8 cellular contexts compared by ENCODE assay signal in the genomic region with DNA sequence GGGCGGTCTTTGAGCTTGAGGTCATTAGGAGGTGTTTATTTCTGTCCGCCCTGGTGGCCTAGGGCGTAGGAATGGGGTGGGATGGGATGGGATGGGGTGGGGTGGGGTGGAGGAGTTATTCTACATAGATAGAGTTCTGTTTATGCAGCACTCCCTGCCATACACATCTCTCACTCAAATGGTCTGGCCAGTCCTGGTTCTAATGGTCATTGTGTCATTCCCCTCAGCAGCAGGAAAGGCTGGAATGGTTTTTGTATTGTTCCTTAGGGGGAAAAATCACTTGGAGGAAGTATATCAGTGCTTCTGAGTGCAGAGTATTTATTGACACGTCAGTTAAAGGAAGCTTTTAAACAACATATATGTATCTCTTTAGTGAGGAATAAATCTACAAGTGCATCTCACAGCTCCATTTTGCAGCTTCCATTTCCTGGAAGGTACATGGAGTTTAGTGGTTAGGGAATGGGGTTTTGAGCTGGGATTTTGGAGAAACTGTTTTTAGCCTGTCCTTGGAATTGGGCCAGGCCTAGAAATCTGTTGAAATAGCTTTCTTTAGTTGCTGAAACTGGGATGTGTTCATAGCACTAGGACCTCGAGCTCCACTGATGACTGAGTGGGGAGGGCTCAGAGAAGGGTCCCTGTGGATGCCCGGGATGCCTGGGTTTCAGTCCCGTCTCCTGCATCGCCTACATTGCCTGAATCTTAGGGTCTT. TPM values are rescaled to one million over a fixed set of nuclear protein-coding genes. Genes with fewer than 3 reads are reported as not detected.
DNase-seq lines count a peak whose midpoint lies in the region; ATAC-seq and TF ChIP-seq lines count a peak whose summit lies in the region.

No MANE protein-coding gene starts in this region.

- H3K4me3 ChIP-seq in CD4-positive, CD25-positive, alpha-beta regulatory T cell (ENCODE audit: low read depth, low read length) = peak overlapping the region; percentile 93
- H3K4me3 ChIP-seq in parathyroid adenoma (ENCODE audit: low read depth, low read length) = no peak overlapping the region

- no peaks in the 10 kb centered on the region for H3K27me3 ChIP-seq in CD4-positive, CD25-positive, alpha-beta regulatory T cell (ENCODE audit: control insufficient read depth, insufficient read depth, low read length)
- no peaks in the 10 kb centered on the region for H3K27me3 ChIP-seq in parathyroid adenoma (ENCODE audit: control insufficient read depth, insufficient read depth, low read length)

- no peaks in the 10 kb centered on the region for H3K9me3 ChIP-seq in CD4-positive, CD25-positive, alpha-beta regulatory T cell (ENCODE audit: control insufficient read depth in 2 of 2, low read length in 2 of 2)
- H3K9me3 ChIP-seq in T-helper 17 cell (ENCODE audit: control insufficient read depth, low read length, poor library complexity, severe bottlenecking) (no peaks in the 10 kb centered on the region), parathyroid adenoma (ENCODE audit: control insufficient read depth, low read length) (no peaks in the 10 kb centered on the region)

- no peak overlapping the region for H3K9ac ChIP-seq in parathyroid adenoma

- DNase-seq in CD4-positive, CD25-positive, alpha-beta regulatory T cell = no peak
- no peak for DNase-seq in T-helper 17 cell
- peak; percentile 79 for DNase-seq in fibroblast of peridontal ligament (ENCODE audit: extremely low read depth)
- no peak for DNase-seq in NCI-H748 (lab: John Stamatoyannopoulos, UW; ENCODE audit: unreplicated experiment)
- DNase-seq in NOMO-1 treated with dmso at 0.1 percent for 144 hours (lab: John Stamatoyannopoulos, UW; ENCODE audit: unreplicated experiment) = no peak

- peaks cover 24% of the 10 kb centered on the region for H3K36me3 Mint-ChIP-seq in CD4-positive, CD25-positive, alpha-beta regulatory T cell
- H3K36me3 Mint-ChIP-seq in T-helper 17 cell (ENCODE audit: low read depth) = peaks cover 10% of the 10 kb centered on the region

- no peaks in the 10 kb centered on the region for H3K27me3 Mint-ChIP-seq in CD4-positive, CD25-positive, alpha-beta regulatory T cell
- H3K27me3 Mint-ChIP-seq in T-helper 17 cell = no peaks in the 10 kb centered on the region

- peak overlapping the region; percentile 85 for H3K27ac ChIP-seq in CD4-positive, CD25-positive, alpha-beta regulatory T cell (ENCODE audit: insufficient read depth, low read length, poor library complexity, severe bottlenecking)
- H3K27ac ChIP-seq in parathyroid adenoma = peak overlapping the region; percentile 92

- peak overlapping the region; percentile 79 to 100 (median 97) for H3K4me3 Mint-ChIP-seq in CD4-positive, CD25-positive, alpha-beta regulatory T cell
- H3K4me3 Mint-ChIP-seq in T-helper 17 cell = peak overlapping the region; percentile 97

- no peak for TF ChIP-seq CTCF in parathyroid adenoma (IDR thresholded peaks at IDR 0.05)

- H2AFZ ChIP-seq in parathyroid adenoma = no peak overlapping the region

- H3K36me3 ChIP-seq in CD4-positive, CD25-positive, alpha-beta regulatory T cell (ENCODE audit: control insufficient read depth, insufficient read depth, low read length) = peaks cover 9% of the 10 kb centered on the region
- H3K36me3 ChIP-seq in parathyroid adenoma (ENCODE audit: control insufficient read depth, insufficient read depth, low read length) = no peaks in the 10 kb centered on the region

- peaks cover 24 to 100% (median 81%) of the 10 kb centered on the region in 4 donors for H3K4me1 Mint-ChIP-seq in CD4-positive, CD25-positive, alpha-beta regulatory T cell
- H3K4me1 Mint-ChIP-seq in T-helper 17 cell = peaks cover 89% of the 10 kb centered on the region

- peaks cover 66% of the 10 kb centered on the region for H3K79me2 ChIP-seq in parathyroid adenoma

- H3K27ac Mint-ChIP-seq in CD4-positive, CD25-positive, alpha-beta regulatory T cell = peak overlapping the region; percentile 89 to 99 (median 91)
- peak overlapping the region; percentile 100 for H3K27ac Mint-ChIP-seq in T-helper 17 cell

- peaks cover 100% of the 10 kb centered on the region for H3K4me1 ChIP-seq in CD4-positive, CD25-positive, alpha-beta regulatory T cell (ENCODE audit: control insufficient read depth, insufficient read depth, low read length, poor library complexity, severe bottlenecking)
- H3K4me1 ChIP-seq in parathyroid adenoma = peaks cover 97% of the 10 kb centered on the region

- peak overlapping the region; percentile 0 for H3K4me2 ChIP-seq in parathyroid adenoma (ENCODE audit: low read length)

- no peaks in the 10 kb centered on the region for H3K9me3 Mint-ChIP-seq in CD4-positive, CD25-positive, alpha-beta regulatory T cell

- ATAC-seq in CD4-positive, CD25-positive, alpha-beta regulatory T cell (ENCODE audit: low read depth in 2 of 2) = no peak
- ATAC-seq in T-helper 17 cell (no peak), HG03175 (IDR thresholded peaks at IDR 0.05; ENCODE audit: unreplicated experiment) (no peak), HG02885 (IDR thresholded peaks at IDR 0.05; ENCODE audit: poor library complexity, unreplicated experiment) (no peak)

RNA-seq across cellular contexts. Expression of gene TSPAN14, which starts 8.3 kb away (rescaled TPM):
- total RNA-seq in CD4-positive, CD25-positive, alpha-beta regulatory T cell = 198 TPM
- 100 to 1,000 TPM; 157 to 270 (median 180) TPM for polyA plus RNA-seq in CD4-positive, CD25-positive, alpha-beta regulatory T cell
- total RNA-seq in T-helper 17 cell = 100 to 1,000 TPM; 118 to 139 TPM

RNA-seq across cellular contexts. Expression of gene PRXL2A, which starts 54.1 kb away (rescaled TPM):
- 0.76 TPM for total RNA-seq in CD4-positive, CD25-positive, alpha-beta regulatory T cell
- 1 to 10 TPM; 1.4 to 8.3 (median 3.5) TPM for polyA plus RNA-seq in CD4-positive, CD25-positive, alpha-beta regulatory T cell
- 1 to 10 TPM in 1 of 2 donors, under 1 TPM in 1; 0.94 to 1.5 TPM for total RNA-seq in T-helper 17 cell
